In the genomic region with DNA sequence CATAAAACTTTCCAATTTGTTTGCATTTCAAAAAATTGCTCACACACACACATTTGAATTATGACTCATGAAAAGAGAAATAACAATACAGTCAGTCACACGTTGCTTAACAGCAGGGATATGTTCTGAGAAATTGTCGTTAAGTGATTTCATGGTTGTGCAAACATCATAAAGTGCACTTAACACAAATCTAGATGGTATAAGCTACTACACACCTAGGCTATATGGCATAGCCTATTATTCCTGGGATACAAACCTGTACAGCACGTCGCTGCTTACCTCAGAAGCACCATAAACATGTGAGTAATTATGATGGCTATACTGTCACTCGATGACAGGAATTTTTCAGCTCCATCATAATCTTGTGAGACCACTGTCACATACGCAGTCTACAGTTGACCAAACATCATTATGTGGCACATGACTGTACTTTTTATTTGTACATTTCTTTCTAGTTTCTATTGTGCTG, we compare ENCODE assay signal across 9 cellular contexts.
DNase-seq lines count a peak whose midpoint lies in the region; ATAC-seq and TF ChIP-seq lines count a peak whose summit lies in the region.
"Had no signal": no experiment of that assay in that cellular context is flagged by ENCODE, and none has a peak within 500 bp of the region (broad histone marks: within the 10 kb centered on the region; RNA-seq: fewer than 3 reads in every experiment).

No MANE protein-coding gene starts in this region.

- no peak for TF ChIP-seq EP300 in suprapubic skin (IDR thresholded peaks at IDR 0.05)

- H2BK5ac ChIP-seq in IMR-90 (ENCODE audit: low read depth, low read length, poor library complexity, severe bottlenecking): peak overlapping the region; percentile 96

- H3K4ac ChIP-seq in IMR-90 (ENCODE audit: low read depth, low read length): peak overlapping the region; percentile 35; the same call in 1 of the 2 replicates

- peaks cover 10% of the 10 kb centered on the region; the same call in 1 of the 2 replicates for H3K9me1 ChIP-seq in IMR-90 (ENCODE audit: insufficient read depth, low read length)

- H2BK20ac ChIP-seq in IMR-90 (ENCODE audit: low read depth, low read length): peak overlapping the region; percentile 91

- no peaks in the 10 kb centered on the region for H3K79me1 ChIP-seq in IMR-90 (ENCODE audit: low read depth in 1 of 2, low read length in 2 of 2)

- H3K14ac ChIP-seq in IMR-90 (replicated peaks; ENCODE audit: low read depth, low read length): no peak overlapping the region

- H3K27ac ChIP-seq in IMR-90 (ENCODE audit: insufficient read depth, low read length) (no peak overlapping the region), suprapubic skin (peak overlapping the region; percentile 90)

- no CpG with 5 or more reads among the region's 6 CpGs for WGBS in IMR-90 (ENCODE audit: extremely low coverage in 2 of 2, insufficient read length in 1 of 2), 2 experiments
- 74% methylated on average over 6 of the region's 6 CpGs for WGBS in suprapubic skin

- H3K4me1 ChIP-seq in IMR-90 (ENCODE audit: control insufficient read depth, insufficient read depth, low read length) (peaks cover 21% of the 10 kb centered on the region), suprapubic skin (peaks cover 41% of the 10 kb centered on the region)

- peaks cover 4% of the 10 kb centered on the region; the same call in 1 of the 2 replicates for H4K20me1 ChIP-seq in IMR-90 (ENCODE audit: insufficient read depth, low read length)

- H3K56ac ChIP-seq in IMR-90 (ENCODE audit: extremely low read depth, insufficient read depth, low read length): 0 out of 2 replicates have a peak overlapping the region, but pooled peaks have one; percentile 43

- H2BK15ac ChIP-seq in IMR-90 (ENCODE audit: low read depth, low read length): peak overlapping the region; percentile 97

- H2AK9ac ChIP-seq in IMR-90 (replicated peaks; ENCODE audit: low read depth, low read length, poor library complexity): no peak overlapping the region

- H2AK5ac ChIP-seq in IMR-90 (ENCODE audit: low read depth, low read length): peak overlapping the region; percentile 97

- H4K5ac ChIP-seq in IMR-90 (ENCODE audit: low read depth, low read length): peak overlapping the region; percentile 69; the same call in 1 of the 2 replicates

- no peak for TF ChIP-seq RAD21 in IMR-90 (IDR thresholded peaks at IDR 0.05; ENCODE audit: low read length)

- in situ Hi-C loops in IMR-90 (cut with MboI; ENCODE audit: low sequenced_read_pairs): no loop called here

- H3K9ac ChIP-seq in IMR-90 (ENCODE audit: low read depth, low read length): no peak overlapping the region

- dilution Hi-C loops in IMR-90 (cut with HindIII; ENCODE audit: low sequenced_read_pairs, unreplicated experiment): no loop called here

- no peak overlapping the region for H2AFZ ChIP-seq in IMR-90 (replicated peaks; ENCODE audit: low read length, poor library complexity)

- ATAC-seq in IMR-90 (ENCODE audit: low read depth): no peak
- peak; percentile 81 for ATAC-seq in esophagus mucosa
- no peak for ATAC-seq in GM21786 (IDR thresholded peaks at IDR 0.05; ENCODE audit: unreplicated experiment)
- ATAC-seq in GM18870 (IDR thresholded peaks at IDR 0.05; ENCODE audit: unreplicated experiment): no peak

- POLR2A ChIA-PET in IMR-90 (lab: Charles Lee; ENCODE audit: unreplicated experiment): no interaction called here

- intact Hi-C loops in IMR-90 (cut with micrococcal nuclease): loop anchor here (5.0 to 10.0 kb wide), 3 partner anchors 35 to 423 kb away; no protein-coding TSS in a partner anchor

- TF ChIP-seq POLR2A in IMR-90 (IDR thresholded peaks at IDR 0.05; ENCODE audit: low read depth, low read length): no peak
- no peak for TF ChIP-seq POLR2A in suprapubic skin (IDR thresholded peaks at IDR 0.05)

- DNase-seq in IMR-90: peak; percentile 87
- DNase-seq in NOMO-1 (lab: John Stamatoyannopoulos, UW; ENCODE audit: unreplicated experiment in 2 of 2): peak; percentile 21 to 54
- no peak for DNase-seq in suprapubic skin (ENCODE audit: low spot score in 2 of 2)
- DNase-seq in NK-92 treated with Interleukin-12 subunit alpha and Interleukin-12 subunit beta, amount 100 ng/mL, for 24 hours (lab: John Stamatoyannopoulos, UW): no peak
- DNase-seq: OCI-M1; stimulated activated naive B cell treated with anti-CD40 and anti-IgM and Interleukin-4, amounts not matched to agents 10 μg/mL and 1 μg/mL and 100 μg/mL, for 72 hours had no signal

- peak overlapping the region; percentile 89 for H2BK120ac ChIP-seq in IMR-90 (ENCODE audit: low read depth, low read length)

- TF ChIP-seq CTCF in IMR-90 (conservative IDR thresholded peaks at IDR 0.05; ENCODE audit: low read depth, low read length): no peak
- no peak for TF ChIP-seq CTCF in suprapubic skin (IDR thresholded peaks at IDR 0.05)

- CTCF ChIA-PET in IMR-90 (lab: Yijun Ruan, JAX): interaction anchor here (0.6 kb wide), 1 partner anchor 438 kb away, joined by 4 read pairs; no protein-coding TSS in a partner anchor

- peak overlapping the region; percentile 89 for H4K91ac ChIP-seq in IMR-90 (ENCODE audit: insufficient read depth, low read depth, low read length)

- no peaks in the 10 kb centered on the region for H3K9me3 ChIP-seq in IMR-90 (ENCODE audit: control insufficient read depth, insufficient read depth, low read length)
- no peaks in the 10 kb centered on the region for H3K9me3 ChIP-seq in suprapubic skin

- H3K23ac ChIP-seq in IMR-90 (ENCODE audit: low read depth, low read length): no peak overlapping the region; the same call in 1 of the 2 replicates

- no TSS peak for BruUV-seq in IMR-90 (replicated peaks; lab: Mats Ljungman, UMichigan)

- no peaks in the 10 kb centered on the region for H3K36me3 ChIP-seq in IMR-90 (ENCODE audit: control insufficient read depth, insufficient read depth, low read length)
- no peaks in the 10 kb centered on the region for H3K36me3 ChIP-seq in suprapubic skin

- H3K4me2 ChIP-seq in IMR-90 (ENCODE audit: low read depth, low read length): peak overlapping the region; percentile 66; the same call in 1 of the 2 replicates

- H3K27me3 ChIP-seq in IMR-90 (ENCODE audit: control insufficient read depth, insufficient read depth, low read length) (no peaks in the 10 kb centered on the region), suprapubic skin (no peaks in the 10 kb centered on the region)

- H3K4me3 ChIP-seq in IMR-90 (ENCODE audit: insufficient read depth, low read depth, low read length): no peak overlapping the region
- H3K4me3 ChIP-seq in suprapubic skin: no peak overlapping the region

- H3K18ac ChIP-seq in IMR-90 (ENCODE audit: low read depth, low read length): peak overlapping the region; percentile 2; the same call in 1 of the 2 replicates

- peak overlapping the region; percentile 76 to 95 for H4K8ac ChIP-seq in IMR-90 (ENCODE audit: low read depth in 2 of 2, low read length in 2 of 2)

TF ChIP-seq in IMR-90, 13 proteins besides CTCF, POLR2A, EP300 and RAD21:
- TF ChIP-seq MAFK (IDR thresholded peaks at IDR 0.05; ENCODE audit: low read depth, low read length) (peak; percentile 68), MAZ (IDR thresholded peaks at IDR 0.05; ENCODE audit: borderline replicate concordance, low read depth, low read length) (no peak), FOS (IDR thresholded peaks at IDR 0.05; ENCODE audit: low read depth, low read length) (peak; percentile 93), CEBPB (IDR thresholded peaks at IDR 0.05; ENCODE audit: low read depth, low read length) (peak; percentile 99), BHLHE40 (IDR thresholded peaks at IDR 0.05; ENCODE audit: low read depth, low read length) (peak; percentile 20; the same call in 1 of the 2 replicates)
- TF ChIP-seq, protein P1, sequence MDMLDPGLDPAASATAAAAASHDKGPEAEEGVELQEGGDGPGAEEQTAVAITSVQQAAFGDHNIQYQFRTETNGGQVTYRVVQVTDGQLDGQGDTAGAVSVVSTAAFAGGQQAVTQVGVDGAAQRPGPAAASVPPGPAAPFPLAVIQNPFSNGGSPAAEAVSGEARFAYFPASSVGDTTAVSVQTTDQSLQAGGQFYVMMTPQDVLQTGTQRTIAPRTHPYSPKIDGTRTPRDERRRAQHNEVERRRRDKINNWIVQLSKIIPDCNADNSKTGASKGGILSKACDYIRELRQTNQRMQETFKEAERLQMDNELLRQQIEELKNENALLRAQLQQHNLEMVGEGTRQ (IDR thresholded peaks at IDR 0.05; ENCODE audit: low read depth, low read length): no peak

Comparison
In these comparisons a context has a peak if more than half of its experiments do, and no peak if none do; other contexts are left out.
1. DNase-seq: peak in IMR-90 (single experiment) and NOMO-1 (2 of 2); none in suprapubic skin (0 of 2) and NK-92 treated with Interleukin-12 subunit alpha and Interleukin-12 subunit beta, amount 100 ng/mL, for 24 hours (single experiment).